In genomic region chr9:12748954-12749353, GRCh38 we compare ENCODE assay signal across 17 cellular contexts. TPM values are rescaled to one million over a fixed set of nuclear protein-coding genes. Genes with fewer than 3 reads are reported as not detected.
DNase-seq lines count a peak whose midpoint lies in the region.
"Had no signal": no experiment of that assay in that cellular context is flagged by ENCODE, and none has a peak within 500 bp of the region (broad histone marks: within the 10 kb centered on the region; RNA-seq: fewer than 3 reads in every experiment).

No MANE protein-coding gene starts in this region.

- H3K27ac ChIP-seq in epithelial cell of prostate, result peak overlapping the region; percentile 72
- H3K27ac ChIP-seq: BLaER1, HL-60 had no signal

- DNase-seq in Ammon's horn (ENCODE audit: low spot score) (peak; percentile 16), LHCN-M2 (ENCODE audit: low read depth) (peak; percentile 35), epithelial cell of prostate (ENCODE audit: low read depth, low spot score) (no peak), cortex of kidney (lab: John Stamatoyannopoulos, UW) (no peak), iPS-NIHi7 (ENCODE audit: extremely low spot score) (no peak), dermis blood vessel endothelial cell (no peak)
- DNase-seq: AML-193; CD4-positive, alpha-beta memory T cell; DMS153; DMS79; GF-D8; HCEC 1CT had no signal

RNA-seq across cellular contexts. Expression of gene LURAP1L, which starts 25.9 kb away (rescaled TPM):
- total RNA-seq in LHCN-M2 (2014; rRNA removed), result 3.3 and 4.4 TPM in 2 replicates
- 2.2 TPM for polyA plus RNA-seq in LHCN-M2 (2012)
- 1.1 and 2.7 TPM in 2 replicates for total RNA-seq in dermis blood vessel endothelial cell
- total RNA-seq: CD4-positive, alpha-beta memory T cell had no signal
- polyA plus RNA-seq: CD14-positive monocyte; CD4-positive, alpha-beta memory T cell; IgD-negative memory B cell had no signal

RNA-seq across cellular contexts. Expression of gene TYRP1, which starts 55.8 kb away (rescaled TPM):
- total RNA-seq in LHCN-M2 (2014; rRNA removed), result not detected in 2 replicates
- not detected for polyA plus RNA-seq in LHCN-M2 (2012)
- total RNA-seq in dermis blood vessel endothelial cell, result 0.23 and 0.85 TPM in 2 replicates
- total RNA-seq: CD4-positive, alpha-beta memory T cell; GM23338 had no signal
- polyA plus RNA-seq: CD14-positive monocyte; CD4-positive, alpha-beta memory T cell; GM23338; IgD-negative memory B cell had no signal

Comparison
In these comparisons a context has a peak if more than half of its experiments do, and no peak if none do; other contexts are left out.
1. DNase-seq: peak in Ammon's horn (single experiment) and LHCN-M2 (single experiment); none in epithelial cell of prostate (single experiment), cortex of kidney (single experiment), iPS-NIHi7 (single experiment) and dermis blood vessel endothelial cell (single experiment).